In the genomic region with DNA sequence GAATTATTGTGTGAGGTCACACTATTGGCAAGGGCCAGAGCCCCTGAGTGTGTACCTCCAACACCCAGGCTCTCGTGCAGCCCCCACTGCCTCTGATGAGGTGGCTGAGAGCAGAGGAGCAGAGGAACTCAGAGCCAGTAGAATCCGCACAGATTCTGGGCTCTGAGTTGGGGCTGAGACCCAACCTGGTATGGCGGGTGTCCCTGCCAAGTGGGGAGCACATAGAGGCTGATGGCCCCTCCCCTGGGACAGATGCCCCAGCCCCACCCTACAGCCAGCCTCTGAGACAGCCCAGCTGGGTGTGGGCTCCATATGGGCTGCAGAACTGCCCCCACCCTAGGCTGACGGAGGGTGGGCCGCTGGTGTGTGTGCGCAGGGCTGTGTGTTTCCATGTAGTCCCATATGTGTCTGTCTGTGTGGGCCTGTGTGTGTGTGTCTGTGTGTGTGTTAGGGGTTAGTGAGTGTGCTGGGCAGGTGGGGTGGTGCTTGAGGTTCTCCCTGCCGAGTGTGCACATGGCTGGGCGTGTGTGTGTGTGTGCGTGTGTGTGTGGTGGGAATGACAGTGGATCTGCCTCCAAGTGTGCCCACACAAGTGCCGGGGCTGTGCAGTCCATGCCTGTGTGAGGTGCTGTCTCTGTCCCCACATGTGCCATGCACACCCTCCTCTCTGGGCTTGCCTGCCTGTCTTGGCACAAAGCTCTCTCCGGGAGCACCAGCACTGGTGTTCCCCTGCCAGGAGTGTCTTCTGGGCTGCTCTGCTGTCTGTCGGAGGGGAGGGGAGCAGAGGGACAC, we compare ENCODE assay signal across 1 cellular context.
TF ChIP-seq lines count a peak whose summit lies in the region.

No MANE protein-coding gene starts in this region.

TF ChIP-seq in HEK293, 187 proteins besides CTCF, POLR2A, EP300 and RAD21 (continued from another document):
- TF ChIP-seq, protein P1, sequence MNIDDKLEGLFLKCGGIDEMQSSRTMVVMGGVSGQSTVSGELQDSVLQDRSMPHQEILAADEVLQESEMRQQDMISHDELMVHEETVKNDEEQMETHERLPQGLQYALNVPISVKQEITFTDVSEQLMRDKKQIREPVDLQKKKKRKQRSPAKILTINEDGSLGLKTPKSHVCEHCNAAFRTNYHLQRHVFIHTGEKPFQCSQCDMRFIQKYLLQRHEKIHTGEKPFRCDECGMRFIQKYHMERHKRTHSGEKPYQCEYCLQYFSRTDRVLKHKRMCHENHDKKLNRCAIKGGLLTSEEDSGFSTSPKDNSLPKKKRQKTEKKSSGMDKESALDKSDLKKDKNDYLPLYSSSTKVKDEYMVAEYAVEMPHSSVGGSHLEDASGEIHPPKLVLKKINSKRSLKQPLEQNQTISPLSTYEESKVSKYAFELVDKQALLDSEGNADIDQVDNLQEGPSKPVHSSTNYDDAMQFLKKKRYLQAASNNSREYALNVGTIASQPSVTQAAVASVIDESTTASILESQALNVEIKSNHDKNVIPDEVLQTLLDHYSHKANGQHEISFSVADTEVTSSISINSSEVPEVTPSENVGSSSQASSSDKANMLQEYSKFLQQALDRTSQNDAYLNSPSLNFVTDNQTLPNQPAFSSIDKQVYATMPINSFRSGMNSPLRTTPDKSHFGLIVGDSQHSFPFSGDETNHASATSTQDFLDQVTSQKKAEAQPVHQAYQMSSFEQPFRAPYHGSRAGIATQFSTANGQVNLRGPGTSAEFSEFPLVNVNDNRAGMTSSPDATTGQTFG (tag by site-specific recombination; IDR thresholded peaks at IDR 0.05; ENCODE audit: borderline replicate concordance) = 0 out of 2 replicates have a peak, but pooled peaks have one; percentile 50
- no peak for TF ChIP-seq ZNF132 (tag by site-specific recombination; IDR thresholded peaks at IDR 0.05; ENCODE audit: borderline replicate concordance)
